ENCODE assay signal across 1 cellular context in the genomic region with DNA sequence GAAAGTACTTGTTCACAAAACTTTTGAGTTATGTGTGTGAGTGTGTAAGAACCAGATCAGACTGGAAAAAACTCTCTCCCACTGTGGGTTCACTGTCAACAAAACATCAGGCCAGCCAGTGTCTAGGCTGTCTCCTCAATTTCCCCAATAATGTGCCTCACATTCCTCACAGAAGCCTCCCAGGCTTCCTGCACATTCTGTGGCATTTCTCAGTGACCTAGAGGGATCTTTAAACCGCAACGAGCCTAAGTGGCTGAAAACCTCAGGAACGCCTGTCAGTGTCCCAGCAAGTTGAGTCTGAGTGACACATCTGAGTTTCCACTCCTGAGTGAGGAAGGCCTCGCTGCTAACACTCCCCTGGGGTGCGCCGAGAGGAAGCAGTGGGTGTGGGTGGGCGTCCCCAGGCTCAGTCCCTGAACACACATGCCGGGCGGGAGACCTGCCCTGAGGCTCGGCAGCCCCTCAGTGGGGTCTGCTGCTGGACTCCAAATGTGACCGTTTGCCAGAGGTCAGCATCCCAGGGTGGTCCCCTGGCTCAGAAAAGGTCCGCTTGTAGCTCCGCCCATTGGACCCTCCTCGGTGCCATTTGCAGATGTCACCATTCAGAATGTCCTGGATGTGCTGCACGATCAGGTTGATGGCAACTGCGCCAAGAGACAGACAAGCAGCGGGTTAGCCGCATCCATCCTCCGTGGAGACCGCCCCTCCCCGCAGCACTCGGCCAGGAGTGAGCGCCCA.
A peak's percentile ranks its signal among the peaks of the same experiment; 100 is the strongest.
TF ChIP-seq lines count a peak whose summit lies in the region.

No MANE protein-coding gene starts in this region.

TF ChIP-seq in HepG2, 621 proteins besides CTCF, POLR2A, EP300 and RAD21:
- TF ChIP-seq AGO2 (optimal IDR thresholded peaks at IDR 0.05; ENCODE audit: low read depth, low read length) (peak; percentile 42), POLR2G (IDR thresholded peaks at IDR 0.05; ENCODE audit: low read depth, low read length) (0 out of 2 replicates have a peak, but pooled peaks have one; percentile 2), HOXA7 (CRISPR knock-in tag; IDR thresholded peaks at IDR 0.05) (no peak)
- TF ChIP-seq, protein P1, sequence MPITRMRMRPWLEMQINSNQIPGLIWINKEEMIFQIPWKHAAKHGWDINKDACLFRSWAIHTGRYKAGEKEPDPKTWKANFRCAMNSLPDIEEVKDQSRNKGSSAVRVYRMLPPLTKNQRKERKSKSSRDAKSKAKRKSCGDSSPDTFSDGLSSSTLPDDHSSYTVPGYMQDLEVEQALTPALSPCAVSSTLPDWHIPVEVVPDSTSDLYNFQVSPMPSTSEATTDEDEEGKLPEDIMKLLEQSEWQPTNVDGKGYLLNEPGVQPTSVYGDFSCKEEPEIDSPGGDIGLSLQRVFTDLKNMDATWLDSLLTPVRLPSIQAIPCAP (CRISPR knock-in tag; IDR thresholded peaks at IDR 0.05; ENCODE audit: low read depth): no peak
